In the genomic region with DNA sequence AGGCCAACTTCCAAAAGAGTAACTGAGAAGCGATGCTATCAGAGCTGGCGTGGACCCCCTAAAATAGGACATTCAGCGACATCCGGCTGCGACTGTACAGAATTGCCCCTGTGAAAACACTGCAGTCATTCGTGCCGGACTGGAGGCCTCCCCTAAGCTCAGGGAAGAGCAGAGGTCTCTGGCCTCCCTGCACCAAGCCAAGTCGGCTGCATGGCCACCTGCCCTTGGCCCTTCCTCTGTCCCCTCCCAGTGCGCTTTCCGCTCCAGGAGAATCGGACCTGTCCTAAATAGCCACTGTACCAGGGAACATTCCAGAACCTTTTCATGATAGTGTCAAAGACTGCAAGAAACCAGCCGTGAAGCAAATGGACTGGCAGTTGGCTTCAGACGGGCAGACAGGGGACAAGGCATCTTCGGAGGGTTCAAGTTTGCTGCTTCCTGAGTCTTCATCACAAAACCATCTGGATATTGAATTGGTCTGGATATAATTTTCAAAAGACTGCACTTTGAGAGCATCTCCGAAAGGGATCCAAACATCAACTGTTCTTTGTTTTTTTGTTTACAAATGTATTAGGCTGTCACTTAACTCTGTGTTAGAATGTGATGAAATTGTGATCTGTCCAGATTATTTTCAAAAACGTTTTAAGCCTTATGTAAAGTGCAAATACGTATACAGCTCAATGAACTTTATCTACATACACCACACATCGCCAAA, we compare ENCODE assay signal across 1 cellular context.
TF ChIP-seq lines count a peak whose summit lies in the region.

No MANE protein-coding gene starts in this region.

TF ChIP-seq in K562, 482 proteins besides CTCF, POLR2A, EP300 and RAD21:
- TF ChIP-seq POLR2G (IDR thresholded peaks at IDR 0.05; ENCODE audit: low read depth, low read length) (no peak), TBP (optimal IDR thresholded peaks at IDR 0.05; ENCODE audit: low read depth, low read length) (no peak), E2F6 (IDR thresholded peaks at IDR 0.05; ENCODE audit: borderline replicate concordance in 1 of 2, extremely low read depth in 1 of 2, insufficient read depth in 1 of 2, insufficient read length in 1 of 2, low read depth in 1 of 2, low read length in 1 of 2, poor library complexity in 1 of 2, severe bottlenecking in 1 of 2) (no peak), MAFF (IDR thresholded peaks at IDR 0.05; ENCODE audit: low read length) (no peak), RBFOX2 (IDR thresholded peaks at IDR 0.05; ENCODE audit: low read depth, low read length) (no peak)
